In genomic region chr15:91940466-91941381, GRCh38 we compare ENCODE assay signal across 13 cellular contexts.
DNase-seq lines count a peak whose midpoint lies in the region; ATAC-seq and TF ChIP-seq lines count a peak whose summit lies in the region.
"Had no signal": no experiment of that assay in that cellular context is flagged by ENCODE, and none has a peak within 500 bp of the region (broad histone marks: within the 10 kb centered on the region; RNA-seq: fewer than 3 reads in every experiment).

No MANE protein-coding gene starts in this region.

- TF ChIP-seq CTCF in GM23338 (conservative IDR thresholded peaks at IDR 0.05; ENCODE audit: low read depth in 2 of 2) (no peak), neural cell (IDR thresholded peaks at IDR 0.05; ENCODE audit: poor library complexity, severe bottlenecking) (no peak)

- peaks cover 51 to 84% (median 66%) of the 10 kb centered on the region in 3 donors for H3K4me1 Mint-ChIP-seq in CD8-positive, alpha-beta memory T cell
- H3K4me1 Mint-ChIP-seq in GM23338 = peaks cover 51% of the 10 kb centered on the region
- peaks cover 69% of the 10 kb centered on the region for H3K4me1 Mint-ChIP-seq in central memory CD8-positive, alpha-beta T cell

- no peak for DNase-seq in CD8-positive, alpha-beta memory T cell
- peak; percentile 27 for DNase-seq in GM23338 (ENCODE audit: low spot score)
- no peak for DNase-seq in central memory CD8-positive, alpha-beta T cell (ENCODE audit: low spot score in 2 of 2)
- DNase-seq in MG63 = no peak
- DNase-seq: activated naive CD8-positive, alpha-beta T cell treated with anti-CD3 and anti-CD28 coated beads, Interleukin-2, amount 10 ng/mL, durations not matched to agents 7 days and 5 days; erythroblast; HFFc6; NCI-H510A; spleen; T1000 had no signal

- no peak for TF ChIP-seq EP300 in neural cell (conservative IDR thresholded peaks at IDR 0.05; ENCODE audit: poor library complexity, severe bottlenecking)

- H3K27ac Mint-ChIP-seq in CD8-positive, alpha-beta memory T cell = peak overlapping the region in 5 of 8 donors; percentile 32 to 86 (median 85)
- H3K27ac Mint-ChIP-seq in GM23338 = peak overlapping the region; percentile 54; the same call in 1 of the 2 replicates
- peak overlapping the region; percentile 16 for H3K27ac Mint-ChIP-seq in central memory CD8-positive, alpha-beta T cell (ENCODE audit: low read depth)
- H3K27ac Mint-ChIP-seq: activated naive CD8-positive, alpha-beta T cell treated with anti-CD3 and anti-CD28 coated beads, Interleukin-2, amount 10 ng/mL, durations not matched to agents 7 days and 5 days; HFFc6 had no signal

- H3F3A ChIP-seq in GM23338 (replicated peaks; ENCODE audit: low read depth) (no peaks in the 10 kb centered on the region), neural cell (ENCODE audit: insufficient read depth, low read length, poor library complexity, severe bottlenecking) (no peaks in the 10 kb centered on the region)

- H3K36me3 Mint-ChIP-seq in CD8-positive, alpha-beta memory T cell = no peaks in the 10 kb centered on the region
- H3K36me3 Mint-ChIP-seq in GM23338 (ENCODE audit: low read depth) = no peaks in the 10 kb centered on the region
- H3K36me3 Mint-ChIP-seq in central memory CD8-positive, alpha-beta T cell (ENCODE audit: insufficient read depth) = peaks cover 4% of the 10 kb centered on the region
- H3K36me3 Mint-ChIP-seq: activated naive CD8-positive, alpha-beta T cell treated with anti-CD3 and anti-CD28 coated beads, Interleukin-2, amount 10 ng/mL, durations not matched to agents 7 days and 5 days had no signal

- POLR2A ChIA-PET in CD8-positive, alpha-beta memory T cell (lab: Charles Lee) = no interaction called here

- CTCF ChIA-PET in CD8-positive, alpha-beta memory T cell (lab: Charles Lee) = interaction anchor here (1.0 to 2.3 kb wide), 10 partner anchors 11 to 638 kb away, joined by 3 to 16 read pairs (median 5); partner anchors contain the start of gene SLCO3A1

- no peaks in the 10 kb centered on the region for H3K36me3 ChIP-seq in CD8-positive, alpha-beta memory T cell (ENCODE audit: insufficient read depth, low read length)
- H3K36me3 ChIP-seq in GM23338 (ENCODE audit: insufficient read depth) (no peaks in the 10 kb centered on the region), neural cell (ENCODE audit: insufficient read depth, low read length) (no peaks in the 10 kb centered on the region), MG63 (no peaks in the 10 kb centered on the region)
- H3K36me3 ChIP-seq: spleen had no signal

- H3K4me3 Mint-ChIP-seq in CD8-positive, alpha-beta memory T cell = peak overlapping the region in 1 of 7 donors; percentile 54
- H3K4me3 Mint-ChIP-seq in GM23338 = no peak overlapping the region
- H3K4me3 Mint-ChIP-seq in central memory CD8-positive, alpha-beta T cell = no peak overlapping the region
- H3K4me3 Mint-ChIP-seq: activated naive CD8-positive, alpha-beta T cell treated with anti-CD3 and anti-CD28 coated beads, Interleukin-2, amount 10 ng/mL, durations not matched to agents 7 days and 5 days; HFFc6 had no signal

- H3K4me2 ChIP-seq in GM23338 (peak overlapping the region; percentile 38; the same call in 1 of the 2 replicates), neural cell (ENCODE audit: low read length) (no peak overlapping the region)

- peaks cover 14% of the 10 kb centered on the region for H3K4me1 ChIP-seq in CD8-positive, alpha-beta memory T cell (ENCODE audit: insufficient read depth, low read length)
- H3K4me1 ChIP-seq in GM23338 (ENCODE audit: insufficient read depth) = peaks cover 26% of the 10 kb centered on the region

- H3K4me3 ChIP-seq in CD8-positive, alpha-beta memory T cell (ENCODE audit: low read length) = no peak overlapping the region
- H3K4me3 ChIP-seq in GM23338 (no peak overlapping the region), neural cell (ENCODE audit: low read length) (no peak overlapping the region), MG63 (no peak overlapping the region)
- H3K4me3 ChIP-seq: spleen had no signal

- peak; percentile 69 for ATAC-seq in GM23338
- no peak for ATAC-seq in central memory CD8-positive, alpha-beta T cell (replicated peaks; ENCODE audit: extremely low read depth, poor library complexity, severe bottlenecking)
- no peak for ATAC-seq in HG03378 (IDR thresholded peaks at IDR 0.05; ENCODE audit: unreplicated experiment)
- ATAC-seq in HG03571 (IDR thresholded peaks at IDR 0.05; ENCODE audit: unreplicated experiment) = no peak

- no peak overlapping the region for H2AFZ ChIP-seq in GM23338
- H2AFZ ChIP-seq in neural cell (ENCODE audit: low read depth, low read length) = no peak overlapping the region

- no peaks in the 10 kb centered on the region for H3K9me3 ChIP-seq in CD8-positive, alpha-beta memory T cell (ENCODE audit: low read length)
- H3K9me3 ChIP-seq in neural cell (ENCODE audit: low read length) = no peaks in the 10 kb centered on the region
- H3K9me3 ChIP-seq in MG63 = no peaks in the 10 kb centered on the region
- H3K9me3 ChIP-seq: spleen had no signal

- no peaks in the 10 kb centered on the region for H3K9me2 ChIP-seq in GM23338 (ENCODE audit: insufficient read depth)
- no peaks in the 10 kb centered on the region for H3K9me2 ChIP-seq in neural cell (ENCODE audit: insufficient read depth, low read length)

- no peaks in the 10 kb centered on the region for H3K27me3 Mint-ChIP-seq in CD8-positive, alpha-beta memory T cell
- peaks cover 12% of the 10 kb centered on the region for H3K27me3 Mint-ChIP-seq in GM23338 (ENCODE audit: insufficient read depth, low read depth, poor library complexity)
- H3K27me3 Mint-ChIP-seq in central memory CD8-positive, alpha-beta T cell = no peaks in the 10 kb centered on the region
- H3K27me3 Mint-ChIP-seq: activated naive CD8-positive, alpha-beta T cell treated with anti-CD3 and anti-CD28 coated beads, Interleukin-2, amount 10 ng/mL, durations not matched to agents 7 days and 5 days had no signal

- no peaks in the 10 kb centered on the region for H4K20me1 ChIP-seq in GM23338 (replicated peaks; ENCODE audit: insufficient read depth)
- no peaks in the 10 kb centered on the region for H4K20me1 ChIP-seq in neural cell (ENCODE audit: insufficient read depth)

- H3K27ac ChIP-seq in CD8-positive, alpha-beta memory T cell (ENCODE audit: low read depth, low read length) = no peak overlapping the region
- H3K27ac ChIP-seq in GM23338 (ENCODE audit: low read depth) (0 out of 2 replicates have a peak overlapping the region, but pooled peaks have one; percentile 18), neural cell (ENCODE audit: low read length) (no peak overlapping the region)

- H3K9ac ChIP-seq in neural cell (ENCODE audit: low read length) = peak overlapping the region; percentile 12

- no peaks in the 10 kb centered on the region for H3K9me3 Mint-ChIP-seq in CD8-positive, alpha-beta memory T cell
- H3K9me3 Mint-ChIP-seq in GM23338 = 0 out of 3 replicates have a peak, but pooled peaks cover 2% of the 10 kb centered on the region
- H3K9me3 Mint-ChIP-seq in central memory CD8-positive, alpha-beta T cell = no peaks in the 10 kb centered on the region
- H3K9me3 Mint-ChIP-seq: activated naive CD8-positive, alpha-beta T cell treated with anti-CD3 and anti-CD28 coated beads, Interleukin-2, amount 10 ng/mL, durations not matched to agents 7 days and 5 days; HFFc6 had no signal

- no peaks in the 10 kb centered on the region for H3K27me3 ChIP-seq in CD8-positive, alpha-beta memory T cell (ENCODE audit: insufficient read depth, low read length, poor library complexity, severe bottlenecking)
- H3K27me3 ChIP-seq in GM23338 (ENCODE audit: insufficient read depth) = no peaks in the 10 kb centered on the region
- H3K27me3 ChIP-seq in neural cell (ENCODE audit: insufficient read depth, low read depth, low read length) = no peaks in the 10 kb centered on the region
- H3K27me3 ChIP-seq in MG63 = no peaks in the 10 kb centered on the region
- H3K27me3 ChIP-seq: spleen had no signal

- H3K79me2 ChIP-seq in GM23338 (replicated peaks; ENCODE audit: insufficient read depth) = peaks cover 44% of the 10 kb centered on the region
- peaks cover 30% of the 10 kb centered on the region for H3K79me2 ChIP-seq in neural cell (replicated peaks; ENCODE audit: insufficient read depth, low read length)

- no peak for TF ChIP-seq RAD21 in neural cell (conservative IDR thresholded peaks at IDR 0.05)

TF ChIP-seq in GM23338, 12 proteins besides CTCF, POLR2A, EP300 and RAD21 (continues in another document):
- TF ChIP-seq CREB1 (CRISPR knock-in tag; IDR thresholded peaks at IDR 0.05; ENCODE audit: low read depth) (no peak), ZNF114 (CRISPR knock-in tag; IDR thresholded peaks at IDR 0.05) (no peak), JUNB (IDR thresholded peaks at IDR 0.05; ENCODE audit: unreplicated experiment) (no peak)

TF ChIP-seq in neural cell, 6 proteins besides CTCF, POLR2A, EP300 and RAD21:
- TF ChIP-seq POLR2AphosphoS5 (IDR thresholded peaks at IDR 0.05) = no peak
- TF ChIP-seq SMC3 (conservative IDR thresholded peaks at IDR 0.05; ENCODE audit: poor library complexity) = no peak
- no peak for TF ChIP-seq TAF1 (IDR thresholded peaks at IDR 0.05; ENCODE audit: low read depth)
- TF ChIP-seq REST (IDR thresholded peaks at IDR 0.05; ENCODE audit: borderline replicate concordance) = no peak
- no peak for TF ChIP-seq MXI1 (conservative IDR thresholded peaks at IDR 0.05; ENCODE audit: poor library complexity, severe bottlenecking)

Comparison
In these comparisons a context has a peak if more than half of its experiments do, and no peak if none do; other contexts are left out.
1. H3K27ac Mint-ChIP-seq: peak in every context shown above with its lines; median percentile 85 in CD8-positive, alpha-beta memory T cell; 54 in GM23338; 16 in central memory CD8-positive, alpha-beta T cell.